ENCODE assay signal across 2 cellular contexts in the genomic region with DNA sequence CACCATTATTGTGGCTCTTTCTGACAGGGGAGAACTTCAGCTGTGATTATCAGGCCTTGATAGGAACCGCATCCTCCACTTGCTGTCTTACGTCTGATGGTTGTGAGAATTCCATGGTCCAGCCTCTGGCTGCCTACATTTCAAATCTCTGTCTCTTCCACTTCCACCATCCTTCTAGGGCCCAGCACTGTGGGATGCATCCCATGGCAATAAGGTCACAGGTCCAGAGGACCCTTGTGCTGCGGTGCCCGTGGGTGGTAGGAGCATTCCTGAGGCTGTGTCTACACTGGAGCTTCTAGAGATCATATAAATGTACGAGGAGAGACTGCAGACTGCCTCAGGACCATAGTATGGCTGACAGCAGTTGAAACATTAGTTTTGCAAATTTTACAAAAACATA.
TF ChIP-seq lines count a peak whose summit lies in the region.

No MANE protein-coding gene starts in this region.

TF ChIP-seq in H1, 55 proteins besides CTCF, POLR2A, EP300 and RAD21:
- TF ChIP-seq TAF1 (IDR thresholded peaks at IDR 0.05; ENCODE audit: low read depth, low read length): no peak
- TF ChIP-seq CTBP2 (IDR thresholded peaks at IDR 0.05; ENCODE audit: borderline replicate concordance, insufficient read depth, insufficient read length, low read length): no peak
- no peak for TF ChIP-seq EGR1 (IDR thresholded peaks at IDR 0.05; ENCODE audit: borderline replicate concordance, low read depth, low read length)
- TF ChIP-seq BACH1 (IDR thresholded peaks at IDR 0.05; ENCODE audit: low read length): no peak
- no peak for TF ChIP-seq NRF1 (IDR thresholded peaks at IDR 0.05; ENCODE audit: low read depth, low read length)
- TF ChIP-seq SIRT6 (IDR thresholded peaks at IDR 0.05; ENCODE audit: low read length): no peak
- no peak for TF ChIP-seq TCF12 (IDR thresholded peaks at IDR 0.05; ENCODE audit: low read depth, low read length)
- no peak for TF ChIP-seq SP2 (IDR thresholded peaks at IDR 0.05; ENCODE audit: low read length)
- TF ChIP-seq TBP (IDR thresholded peaks at IDR 0.05; ENCODE audit: low read depth, low read length): no peak
- no peak for TF ChIP-seq GABPA (IDR thresholded peaks at IDR 0.05; ENCODE audit: borderline replicate concordance, insufficient read depth, low read length)
- TF ChIP-seq POLR2AphosphoS5 (IDR thresholded peaks at IDR 0.05; ENCODE audit: low read depth, low read length): no peak

TF ChIP-seq in SK-N-SH treated with all-trans-retinoic acid at 6 μM for 48 hours, 23 proteins besides CTCF, POLR2A, EP300 and RAD21:
- TF ChIP-seq GLIS3 (CRISPR knock-in tag; IDR thresholded peaks at IDR 0.05): no peak
- TF ChIP-seq, protein P1, sequence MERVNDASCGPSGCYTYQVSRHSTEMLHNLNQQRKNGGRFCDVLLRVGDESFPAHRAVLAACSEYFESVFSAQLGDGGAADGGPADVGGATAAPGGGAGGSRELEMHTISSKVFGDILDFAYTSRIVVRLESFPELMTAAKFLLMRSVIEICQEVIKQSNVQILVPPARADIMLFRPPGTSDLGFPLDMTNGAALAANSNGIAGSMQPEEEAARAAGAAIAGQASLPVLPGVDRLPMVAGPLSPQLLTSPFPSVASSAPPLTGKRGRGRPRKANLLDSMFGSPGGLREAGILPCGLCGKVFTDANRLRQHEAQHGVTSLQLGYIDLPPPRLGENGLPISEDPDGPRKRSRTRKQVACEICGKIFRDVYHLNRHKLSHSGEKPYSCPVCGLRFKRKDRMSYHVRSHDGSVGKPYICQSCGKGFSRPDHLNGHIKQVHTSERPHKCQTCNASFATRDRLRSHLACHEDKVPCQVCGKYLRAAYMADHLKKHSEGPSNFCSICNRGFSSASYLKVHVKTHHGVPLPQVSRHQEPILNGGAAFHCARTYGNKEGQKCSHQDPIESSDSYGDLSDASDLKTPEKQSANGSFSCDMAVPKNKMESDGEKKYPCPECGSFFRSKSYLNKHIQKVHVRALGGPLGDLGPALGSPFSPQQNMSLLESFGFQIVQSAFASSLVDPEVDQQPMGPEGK (CRISPR knock-in tag; IDR thresholded peaks at IDR 0.05; ENCODE audit: borderline replicate concordance): no peak
- TF ChIP-seq ARNTL (CRISPR knock-in tag; IDR thresholded peaks at IDR 0.05; ENCODE audit: borderline replicate concordance, low read depth): no peak
- TF ChIP-seq, protein P2, sequence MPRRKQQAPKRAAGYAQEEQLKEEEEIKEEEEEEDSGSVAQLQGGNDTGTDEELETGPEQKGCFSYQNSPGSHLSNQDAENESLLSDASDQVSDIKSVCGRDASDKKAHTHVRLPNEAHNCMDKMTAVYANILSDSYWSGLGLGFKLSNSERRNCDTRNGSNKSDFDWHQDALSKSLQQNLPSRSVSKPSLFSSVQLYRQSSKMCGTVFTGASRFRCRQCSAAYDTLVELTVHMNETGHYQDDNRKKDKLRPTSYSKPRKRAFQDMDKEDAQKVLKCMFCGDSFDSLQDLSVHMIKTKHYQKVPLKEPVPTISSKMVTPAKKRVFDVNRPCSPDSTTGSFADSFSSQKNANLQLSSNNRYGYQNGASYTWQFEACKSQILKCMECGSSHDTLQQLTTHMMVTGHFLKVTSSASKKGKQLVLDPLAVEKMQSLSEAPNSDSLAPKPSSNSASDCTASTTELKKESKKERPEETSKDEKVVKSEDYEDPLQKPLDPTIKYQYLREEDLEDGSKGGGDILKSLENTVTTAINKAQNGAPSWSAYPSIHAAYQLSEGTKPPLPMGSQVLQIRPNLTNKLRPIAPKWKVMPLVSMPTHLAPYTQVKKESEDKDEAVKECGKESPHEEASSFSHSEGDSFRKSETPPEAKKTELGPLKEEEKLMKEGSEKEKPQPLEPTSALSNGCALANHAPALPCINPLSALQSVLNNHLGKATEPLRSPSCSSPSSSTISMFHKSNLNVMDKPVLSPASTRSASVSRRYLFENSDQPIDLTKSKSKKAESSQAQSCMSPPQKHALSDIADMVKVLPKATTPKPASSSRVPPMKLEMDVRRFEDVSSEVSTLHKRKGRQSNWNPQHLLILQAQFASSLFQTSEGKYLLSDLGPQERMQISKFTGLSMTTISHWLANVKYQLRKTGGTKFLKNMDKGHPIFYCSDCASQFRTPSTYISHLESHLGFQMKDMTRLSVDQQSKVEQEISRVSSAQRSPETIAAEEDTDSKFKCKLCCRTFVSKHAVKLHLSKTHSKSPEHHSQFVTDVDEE (CRISPR knock-in tag; IDR thresholded peaks at IDR 0.05): no peak
- no peak for TF ChIP-seq OSR1 (CRISPR knock-in tag; IDR thresholded peaks at IDR 0.05)
